ENCODE assay signal across 8 cellular contexts in the genomic region with DNA sequence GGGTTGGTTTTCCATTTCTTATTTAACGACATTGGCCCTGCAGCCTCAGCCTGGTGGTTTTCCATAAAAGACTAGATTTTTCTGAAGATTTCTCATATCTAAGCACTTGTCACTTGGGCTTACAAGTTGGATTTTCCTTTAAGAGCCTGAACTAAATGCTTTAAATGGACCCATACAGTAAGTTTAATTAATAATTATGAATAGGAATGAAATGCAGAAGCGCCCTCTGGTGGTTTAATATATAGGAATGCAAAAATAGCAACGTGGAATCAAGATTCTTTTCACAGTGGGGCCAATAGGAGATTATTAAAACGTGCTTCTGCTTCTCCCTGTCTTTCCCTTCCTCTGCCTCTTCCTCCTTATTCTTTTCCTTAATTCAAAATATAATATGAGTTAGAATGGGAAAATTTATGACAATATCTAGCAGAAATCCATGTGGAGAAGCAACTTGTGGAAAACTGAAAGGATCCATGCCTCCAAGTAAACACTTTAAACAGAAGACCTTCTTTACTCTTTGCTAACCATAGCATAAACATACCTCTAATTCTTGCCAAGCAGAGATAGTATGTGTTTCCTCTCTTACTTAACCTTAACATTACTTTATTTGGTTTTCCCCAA.
DNase-seq lines count a peak whose midpoint lies in the region; ATAC-seq, FAIRE-seq and TF ChIP-seq lines count a peak whose summit lies in the region.

No MANE protein-coding gene starts in this region.

- H4K20me1 ChIP-seq in astrocyte (ENCODE audit: insufficient read depth, low read length), result no peaks in the 10 kb centered on the region

- peak overlapping the region; percentile 3 for H2AFZ ChIP-seq in astrocyte (ENCODE audit: low read depth, low read length)

- no peaks in the 10 kb centered on the region for H3K9me3 Mint-ChIP-seq in astrocyte (ENCODE audit: unreplicated experiment)

- no peak overlapping the region for H3K27ac ChIP-seq in astrocyte (ENCODE audit: low read depth, low read length)

- no peaks in the 10 kb centered on the region for H3K79me2 ChIP-seq in astrocyte (ENCODE audit: insufficient read depth, low read length)

- H3K4me1 ChIP-seq in astrocyte (ENCODE audit: insufficient read depth, low read length), result no peaks in the 10 kb centered on the region

- H3K36me3 ChIP-seq in astrocyte (ENCODE audit: insufficient read depth, low read length), result no peaks in the 10 kb centered on the region

- DNase-seq in NB4 (ENCODE audit: low read depth) (peak; percentile 28), astrocyte (ENCODE audit: low read depth) (peak; percentile 11), left lobe of liver (ENCODE audit: low spot score) (no peak)
- no peak for DNase-seq in stimulated activated naive CD8-positive, alpha-beta T cell treated with anti-CD3 and anti-CD28 coated beads, Interleukin-15, Interleukin-2, amounts not matched to agents 100 U/mL and 50 U/mL, for 24 hours

- H3K4me3 ChIP-seq in NB4 (ENCODE audit: low read depth, low read length), result no peak overlapping the region
- H3K4me3 ChIP-seq in astrocyte (ENCODE audit: insufficient read depth, low read depth, low read length), result no peak overlapping the region

- H3K9ac ChIP-seq in astrocyte (ENCODE audit: low read length), result no peak overlapping the region

- peaks cover 3% of the 10 kb centered on the region for H3K27me3 Mint-ChIP-seq in astrocyte (ENCODE audit: low read depth, unreplicated experiment)

- no peak overlapping the region for H3K27ac Mint-ChIP-seq in astrocyte (ENCODE audit: unreplicated experiment)

- no peak for FAIRE-seq in astrocyte (lab: Jason Lieb, UNC)

- H3K27me3 ChIP-seq in astrocyte (ENCODE audit: insufficient read depth, low read length), result no peaks in the 10 kb centered on the region

- no peaks in the 10 kb centered on the region for H3K36me3 Mint-ChIP-seq in astrocyte (ENCODE audit: low read depth, unreplicated experiment)

- H3K9me3 ChIP-seq in astrocyte (ENCODE audit: insufficient read depth, low read depth, low read length), result no peaks in the 10 kb centered on the region

- ATAC-seq in left lobe of liver (peak; percentile 84), GM21423 (IDR thresholded peaks at IDR 0.05; ENCODE audit: unreplicated experiment) (no peak), GM19328 (IDR thresholded peaks at IDR 0.05; ENCODE audit: unreplicated experiment) (no peak), HG03159 (IDR thresholded peaks at IDR 0.05; ENCODE audit: unreplicated experiment) (no peak)
- no peak for ATAC-seq in stimulated activated naive CD8-positive, alpha-beta T cell treated with anti-CD3 and anti-CD28 coated beads, Interleukin-15, Interleukin-2, amounts not matched to agents 100 U/mL and 50 U/mL, for 24 hours

- no peak for TF ChIP-seq POLR2A in NB4 (IDR thresholded peaks at IDR 0.05; ENCODE audit: extremely low read depth, insufficient read length)

- H3K4me1 Mint-ChIP-seq in astrocyte (ENCODE audit: low read depth, unreplicated experiment), result peaks cover 4% of the 10 kb centered on the region

- TF ChIP-seq CTCF in GM12874 (IDR thresholded peaks at IDR 0.05; ENCODE audit: insufficient read depth, low read depth, low read length) (peak; percentile 28), NB4 (IDR thresholded peaks at IDR 0.05; ENCODE audit: low read depth, low read length) (peak; percentile 28), astrocyte (IDR thresholded peaks at IDR 0.05; ENCODE audit: insufficient read depth, low read depth, low read length) (peak; percentile 73)

- H3K4me3 Mint-ChIP-seq in astrocyte (ENCODE audit: unreplicated experiment), result no peak overlapping the region

- H3K4me2 ChIP-seq in astrocyte (ENCODE audit: low read length), result no peak overlapping the region

Comparison
In these comparisons a context has a peak if more than half of its experiments do, and no peak if none do; other contexts are left out.
1. DNase-seq: peak in NB4 (single experiment) and astrocyte (single experiment); none in left lobe of liver (single experiment) and stimulated activated naive CD8-positive, alpha-beta T cell treated with anti-CD3 and anti-CD28 coated beads, Interleukin-15, Interleukin-2, amounts not matched to agents 100 U/mL and 50 U/mL, for 24 hours (single experiment).
2. Peak in every context shown above with its lines, with median percentiles within 50 percentile points of each other: CTCF ChIP-seq.